Comparison of ENCODE assay signal across 1 cellular context in the genomic region with DNA sequence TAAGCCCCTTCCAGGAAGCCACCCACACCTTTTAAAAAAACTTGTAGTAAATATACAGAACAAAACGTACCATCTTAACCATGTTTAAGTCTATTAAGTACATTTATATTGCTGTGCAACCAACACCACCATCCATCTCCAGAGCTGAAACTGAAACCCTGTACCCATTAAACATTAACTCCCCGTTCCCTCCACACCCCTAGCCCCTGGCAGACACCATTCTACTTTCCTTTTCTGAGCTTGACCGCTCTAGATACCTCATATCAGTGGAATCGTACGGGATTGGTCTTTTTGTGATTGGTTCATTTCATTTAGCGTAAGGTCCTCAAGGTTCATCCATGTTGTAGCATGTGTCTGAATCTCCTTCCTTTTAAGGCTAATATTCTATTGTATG.
TF ChIP-seq lines count a peak whose summit lies in the region.

No MANE protein-coding gene starts in this region.

TF ChIP-seq in IMR-90, 13 proteins besides CTCF, POLR2A, EP300 and RAD21:
- TF ChIP-seq CEBPB (IDR thresholded peaks at IDR 0.05; ENCODE audit: low read depth, low read length) (no peak), BHLHE40 (IDR thresholded peaks at IDR 0.05; ENCODE audit: low read depth, low read length) (no peak), SMC3 (IDR thresholded peaks at IDR 0.05; ENCODE audit: low read depth, low read length) (no peak), RCOR1 (IDR thresholded peaks at IDR 0.05; ENCODE audit: insufficient replicate concordance, low read length) (no peak), FOS (IDR thresholded peaks at IDR 0.05; ENCODE audit: low read depth, low read length) (no peak), CHD1 (IDR thresholded peaks at IDR 0.05; ENCODE audit: low read depth, low read length) (no peak), NFE2L2 (IDR thresholded peaks at IDR 0.05; ENCODE audit: low read depth, low read length) (no peak), RFX5 (IDR thresholded peaks at IDR 0.05; ENCODE audit: low read depth, low read length) (no peak)
- TF ChIP-seq, protein P1, sequence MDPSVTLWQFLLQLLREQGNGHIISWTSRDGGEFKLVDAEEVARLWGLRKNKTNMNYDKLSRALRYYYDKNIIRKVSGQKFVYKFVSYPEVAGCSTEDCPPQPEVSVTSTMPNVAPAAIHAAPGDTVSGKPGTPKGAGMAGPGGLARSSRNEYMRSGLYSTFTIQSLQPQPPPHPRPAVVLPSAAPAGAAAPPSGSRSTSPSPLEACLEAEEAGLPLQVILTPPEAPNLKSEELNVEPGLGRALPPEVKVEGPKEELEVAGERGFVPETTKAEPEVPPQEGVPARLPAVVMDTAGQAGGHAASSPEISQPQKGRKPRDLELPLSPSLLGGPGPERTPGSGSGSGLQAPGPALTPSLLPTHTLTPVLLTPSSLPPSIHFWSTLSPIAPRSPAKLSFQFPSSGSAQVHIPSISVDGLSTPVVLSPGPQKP (IDR thresholded peaks at IDR 0.05; ENCODE audit: borderline replicate concordance, low read depth, low read length), result no peak
